8 cellular contexts compared by ENCODE assay signal in genomic region chr18:49491857-49492693, GRCh38. TPM values are rescaled to one million over a fixed set of nuclear protein-coding genes. Genes with fewer than 3 reads are reported as not detected.
DNase-seq lines count a peak whose midpoint lies in the region; ATAC-seq and TF ChIP-seq lines count a peak whose summit lies in the region.

Gene RPL17, minus strand, starts transcription at chr18:49492465.

- CTCF ChIA-PET in Calu3 (lab: Charles Lee), result no interaction called here
- CTCF ChIA-PET in PC-9 (lab: Charles Lee), result no interaction called here

- intact Hi-C loops in Calu3 (cut with micrococcal nuclease; ENCODE audit: unreplicated experiment), result no loop called here
- intact Hi-C loops in PC-9 (cut with micrococcal nuclease; ENCODE audit: unreplicated experiment), result no loop called here

- H3K4me3 Mint-ChIP-seq in Calu3 (ENCODE audit: low read depth, unreplicated experiment), result peak within 1 kb of the TSS; percentile 92

- H3K27ac Mint-ChIP-seq in Calu3 (ENCODE audit: unreplicated experiment), result peak within 1 kb of the TSS; percentile 96

- no peaks in the 10 kb centered on the region for H3K27me3 Mint-ChIP-seq in Calu3 (ENCODE audit: unreplicated experiment)

- DNase-seq in Calu3 (peak; percentile 87), PC-9 (peak; percentile 79 to 93), erythroblast (lab: John Stamatoyannopoulos, UW) (peak; percentile 99)
- DNase-seq in Jurkat, Clone E6-1 (ENCODE audit: low read depth, low spot score), result peak; percentile 99
- peak; percentile 79 for DNase-seq in activated T-cell treated with anti-CD3 and anti-CD28 coated beads, Interleukin-2, amount 50 U/mL, for 1 hour
- peak; percentile 85 for DNase-seq in stimulated activated CD8-positive, alpha-beta memory T cell treated with anti-CD3 and anti-CD28 coated beads, Interleukin-4, amount 100 ng/mL, for 48 hours

- peaks cover 50% of the 10 kb centered on the region for H3F3A ChIP-seq in PC-9 (ENCODE audit: insufficient read depth, low read depth)

- no peaks in the 10 kb centered on the region for H3K27me3 ChIP-seq in PC-9 (ENCODE audit: insufficient read depth, low read depth)
- H3K27me3 ChIP-seq in mucosa of rectum (ENCODE audit: control insufficient read depth in 2 of 2, insufficient read depth in 2 of 2, low read length in 2 of 2), result no peaks in the 10 kb centered on the region

- peaks cover 30% of the 10 kb centered on the region for H3K36me3 ChIP-seq in PC-9 (ENCODE audit: low read depth)
- H3K36me3 ChIP-seq in mucosa of rectum (ENCODE audit: control insufficient read depth in 2 of 2, insufficient read depth in 2 of 2, low read length in 2 of 2), result peaks cover 28 to 32% of the 10 kb centered on the region in 2 donors

- peaks cover under 1% of the 10 kb centered on the region; the same call in 1 of the 2 replicates for H3K9me3 ChIP-seq in PC-9 (ENCODE audit: insufficient read depth, low read depth)
- H3K9me3 ChIP-seq in mucosa of rectum (ENCODE audit: control insufficient read depth in 2 of 2, low read length in 2 of 2), result no peaks in the 10 kb centered on the region

- H3K4me2 ChIP-seq in PC-9, result peak within 1 kb of the TSS; percentile 97

- peaks cover 22% of the 10 kb centered on the region for H3K4me1 ChIP-seq in PC-9 (replicated peaks; ENCODE audit: insufficient read depth)
- H3K4me1 ChIP-seq in mucosa of rectum (ENCODE audit: control insufficient read depth in 2 of 2, insufficient read depth in 2 of 2, low read length in 2 of 2), result peaks cover 18 to 27% of the 10 kb centered on the region in 2 donors

- no peaks in the 10 kb centered on the region for H3K9me2 ChIP-seq in PC-9 (ENCODE audit: insufficient read depth)

- H3K4me1 Mint-ChIP-seq in Calu3 (ENCODE audit: low read depth, unreplicated experiment), result peaks cover 30% of the 10 kb centered on the region

- peak within 1 kb of the TSS; percentile 100 for H3K4me3 ChIP-seq in Jurkat, Clone E6-1 (ENCODE audit: low read length)
- H3K4me3 ChIP-seq in PC-9, result peak within 1 kb of the TSS; percentile 97
- peak within 1 kb of the TSS; percentile 70 to 97 for H3K4me3 ChIP-seq in mucosa of rectum (ENCODE audit: low read length in 2 of 2)

- no peaks in the 10 kb centered on the region for H3K9me3 Mint-ChIP-seq in Calu3 (ENCODE audit: low read depth, unreplicated experiment)

- H3K27ac ChIP-seq in PC-9 (peak within 1 kb of the TSS; percentile 97), mucosa of rectum (ENCODE audit: low read depth in 2 of 2, low read length in 2 of 2) (peak within 1 kb of the TSS; percentile 83 to 89)

- no peak within 1 kb of the TSS for H2AFZ ChIP-seq in PC-9

- BruUV-seq in Calu3 (replicated peaks; lab: Mats Ljungman, UMichigan) (no TSS peak), PC-9 (replicated peaks; lab: Mats Ljungman, UMichigan) (no TSS peak)

- TF ChIP-seq CTCF in Calu3 (IDR thresholded peaks at IDR 0.05; ENCODE audit: unreplicated experiment), result no peak
- no peak for TF ChIP-seq CTCF in PC-9 (conservative IDR thresholded peaks at IDR 0.05)

- peaks cover 18% of the 10 kb centered on the region; the same call in 1 of the 2 replicates for H4K20me1 ChIP-seq in PC-9 (ENCODE audit: insufficient read depth)

- POLR2A ChIA-PET in PC-9 (lab: Charles Lee; ENCODE audit: unreplicated experiment), result interaction anchor here (0.6 kb wide), 1 partner anchor 232 kb away, joined by 3 read pairs; no protein-coding TSS in a partner anchor

- ATAC-seq in GM21515 (IDR thresholded peaks at IDR 0.05; ENCODE audit: unreplicated experiment), result peak; percentile 74

- peaks cover 32% of the 10 kb centered on the region for H3K79me2 ChIP-seq in PC-9 (ENCODE audit: low read depth)

- H3K9ac ChIP-seq in mucosa of rectum (ENCODE audit: low read depth in 1 of 2, low read length in 2 of 2), result peak within 1 kb of the TSS; percentile 75 to 95

- peaks cover 56% of the 10 kb centered on the region for H3K36me3 Mint-ChIP-seq in Calu3 (ENCODE audit: insufficient read depth, unreplicated experiment)

- TF ChIP-seq POLR2A in erythroblast (IDR thresholded peaks at IDR 0.05; ENCODE audit: low read length), result peak; percentile 98

RNA-seq across cellular contexts. Expression of gene RPL17, which starts in this region (rescaled TPM):
- 1,255 and 1,278 TPM in 2 replicates for total RNA-seq in Calu3 (2022)
- 3,690 TPM for polyA plus RNA-seq in Jurkat, Clone E6-1 (2012; ENCODE audit: insufficient read depth, insufficient read length)
- total RNA-seq in PC-9 (2021), result 1,187 and 1,243 TPM in 2 replicates

Comparison
In these comparisons a context has a peak if more than half of its experiments do, and no peak if none do; other contexts are left out.
1. Peak in every context shown above with its lines: DNase-seq, ATAC-seq, H3K4me3 ChIP-seq and H3K27ac ChIP-seq.